Comparison of ENCODE assay signal across 12 cellular contexts in the genomic region with DNA sequence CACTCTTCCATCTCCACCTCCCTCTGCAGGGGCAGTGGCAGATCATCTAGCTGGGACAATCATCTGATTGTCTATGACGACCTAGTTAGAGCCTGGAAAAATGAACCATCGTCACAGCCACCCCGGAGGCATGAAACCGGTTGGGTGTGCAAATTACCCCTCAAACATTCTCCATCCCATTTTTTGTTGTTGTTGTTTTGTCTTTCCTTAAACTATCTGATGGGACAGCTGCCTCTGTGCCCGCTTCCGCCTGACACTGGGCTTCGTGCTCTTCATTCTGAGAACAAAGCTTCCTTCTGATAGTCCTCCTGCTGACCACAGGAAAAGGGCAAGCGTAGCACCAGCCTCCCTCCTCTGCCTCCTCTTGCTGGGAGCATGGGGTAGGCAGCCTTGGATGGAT. TPM values are rescaled to one million over a fixed set of nuclear protein-coding genes. Genes with fewer than 3 reads are reported as not detected.
DNase-seq lines count a peak whose midpoint lies in the region; ATAC-seq and TF ChIP-seq lines count a peak whose summit lies in the region.
"Had no signal": no experiment of that assay in that cellular context is flagged by ENCODE, and none has a peak within 500 bp of the region (broad histone marks: within the 10 kb centered on the region; RNA-seq: fewer than 3 reads in every experiment).

No MANE protein-coding gene starts in this region.

- intact Hi-C loops in tibial artery (cut with DNase I; ENCODE audit: low total_unique reads) = no loop called here

- H2BK5ac ChIP-seq in neuronal stem cell (ENCODE audit: low read length) = no peak overlapping the region

- peak overlapping the region; percentile 21 for H3K23ac ChIP-seq in neuronal stem cell (ENCODE audit: low read depth, low read length, poor library complexity)

- no peak overlapping the region for H2BK120ac ChIP-seq in neuronal stem cell (ENCODE audit: low read depth, low read length)

- peak overlapping the region; percentile 88 for H3K18ac ChIP-seq in neuronal stem cell (ENCODE audit: low read length)

- H3K27ac ChIP-seq in esophagus (ENCODE audit: low read depth in 2 of 2, low read length in 1 of 2) (peak overlapping the region; percentile 67 to 93), neuronal stem cell (replicated peaks; ENCODE audit: low read length) (no peak overlapping the region), tibial artery (peak overlapping the region; percentile 83 to 96)
- H3K27ac ChIP-seq: BLaER1 treated with 17β-estradiol and CSF1 and Interleukin-3, amounts not matched to agents 10 nM and 100 nM had no signal

- peaks cover 63% of the 10 kb centered on the region for H3K4me1 Mint-ChIP-seq in WTC11

- no peaks in the 10 kb centered on the region; the same call in 1 of the 2 replicates for H3K36me3 Mint-ChIP-seq in WTC11

- no peaks in the 10 kb centered on the region for H3K27me3 ChIP-seq in esophagus (ENCODE audit: control insufficient read depth in 1 of 2, insufficient read depth in 2 of 2, low read length in 2 of 2)
- no peaks in the 10 kb centered on the region for H3K27me3 ChIP-seq in neuronal stem cell (ENCODE audit: control insufficient read depth in 3 of 3, insufficient read depth in 3 of 3, low read depth in 1 of 3, low read length in 3 of 3)
- no peaks in the 10 kb centered on the region for H3K27me3 ChIP-seq in tibial artery
- H3K27me3 ChIP-seq: BLaER1 treated with 17β-estradiol and CSF1 and Interleukin-3, amounts not matched to agents 10 nM and 100 nM; left lung had no signal

- H3K14ac ChIP-seq in neuronal stem cell (ENCODE audit: low read length) = no peak overlapping the region

- H3K9me3 Mint-ChIP-seq in WTC11 = no peaks in the 10 kb centered on the region

- POLR2A ChIA-PET in WTC11 (lab: Charles Lee) = no interaction called here

- H2AFZ ChIP-seq in neuronal stem cell (ENCODE audit: low read length) = no peak overlapping the region

- H3K27me3 Mint-ChIP-seq in WTC11 (ENCODE audit: low read depth) = no peaks in the 10 kb centered on the region

- H3K36me3 ChIP-seq in esophagus (ENCODE audit: control insufficient read depth in 2 of 2, insufficient read depth in 2 of 2, low read length in 1 of 2) = peaks cover 0 to 2% of the 10 kb centered on the region in 2 donors
- peaks cover 2 to 43% of the 10 kb centered on the region in 2 donors for H3K36me3 ChIP-seq in neuronal stem cell (replicated peaks in 1 of 2; ENCODE audit: control insufficient read depth in 2 of 2, insufficient read depth in 2 of 2, low read length in 2 of 2)
- no peaks in the 10 kb centered on the region for H3K36me3 ChIP-seq in tibial artery

- H4K8ac ChIP-seq in neuronal stem cell (ENCODE audit: low read depth, low read length) = no peak overlapping the region

- H3K9ac ChIP-seq in neuronal stem cell (ENCODE audit: low read depth, low read length, poor library complexity) = no peak overlapping the region
- H3K9ac ChIP-seq: BLaER1 treated with 17β-estradiol and CSF1 and Interleukin-3, amounts not matched to agents 10 nM and 100 nM had no signal

- peaks cover 17% of the 10 kb centered on the region for H3K79me1 ChIP-seq in neuronal stem cell (ENCODE audit: low read depth, low read length)

- H4K91ac ChIP-seq in neuronal stem cell (ENCODE audit: low read depth, low read length, poor library complexity) = no peak overlapping the region

- H3K27ac Mint-ChIP-seq in WTC11 = peak overlapping the region; percentile 19

- no peak for DNase-seq in WTC11 (ENCODE audit: low spot score)
- DNase-seq in neuronal stem cell (ENCODE audit: low spot score) = no peak
- no peak for DNase-seq in tibial artery
- DNase-seq in NCI-H187 treated with DMSO at 0.1 percent for 48 hours (lab: John Stamatoyannopoulos, UW) = no peak
- DNase-seq: activated CD4-positive, alpha-beta T cell treated with anti-CD3 and anti-CD28 coated beads for 1 hour; left lung; NCI-H2081; stimulated activated CD4-positive, alpha-beta T cell treated with anti-CD3 and anti-CD28 coated beads, Interleukin-1b, Interleukin-23, amount 100 ng/mL, for 48 hours had no signal

- no peak overlapping the region for H3K4me3 ChIP-seq in esophagus (ENCODE audit: low read depth in 1 of 2, low read length in 2 of 2)
- H3K4me3 ChIP-seq in neuronal stem cell (ENCODE audit: low read length in 2 of 2) = no peak overlapping the region
- no peak overlapping the region for H3K4me3 ChIP-seq in tibial artery
- H3K4me3 ChIP-seq: BLaER1 treated with 17β-estradiol and CSF1 and Interleukin-3, amounts not matched to agents 10 nM and 100 nM; left lung had no signal

- peak overlapping the region; percentile 77 for H2BK12ac ChIP-seq in neuronal stem cell (ENCODE audit: low read length)

- TF ChIP-seq CTCF in WTC11 (IDR thresholded peaks at IDR 0.05) (no peak), tibial artery (IDR thresholded peaks at IDR 0.05) (no peak)

- H3K4me1 ChIP-seq in esophagus (ENCODE audit: control insufficient read depth in 2 of 2, insufficient read depth in 2 of 2, low read length in 1 of 2) = peaks cover 42 to 69% of the 10 kb centered on the region in 2 donors
- H3K4me1 ChIP-seq in neuronal stem cell (ENCODE audit: control insufficient read depth in 2 of 2, insufficient read depth in 1 of 2, low read depth in 1 of 2, low read length in 2 of 2) = peaks cover 25 to 46% of the 10 kb centered on the region in 2 donors
- peaks cover 18 to 100% (median 94%) of the 10 kb centered on the region in 4 donors for H3K4me1 ChIP-seq in tibial artery

- ATAC-seq in WTC11 = no peak
- no peak for ATAC-seq in HG03159 (IDR thresholded peaks at IDR 0.05; ENCODE audit: unreplicated experiment)
- no peak for ATAC-seq in HG02678 (IDR thresholded peaks at IDR 0.05; ENCODE audit: unreplicated experiment)

- H3K9me3 ChIP-seq in esophagus (ENCODE audit: control insufficient read depth in 2 of 2, insufficient read depth in 1 of 2, low read depth in 1 of 2, low read length in 1 of 2) (no peaks in the 10 kb centered on the region), neuronal stem cell (replicated peaks in 1 of 2; ENCODE audit: control insufficient read depth in 2 of 2, insufficient read depth in 1 of 2, low read depth in 1 of 2, low read length in 2 of 2) (peaks cover 0 to 1% of the 10 kb centered on the region in 2 donors), tibial artery (no peaks in the 10 kb centered on the region)
- H3K9me3 ChIP-seq: BLaER1 treated with 17β-estradiol and CSF1 and Interleukin-3, amounts not matched to agents 10 nM and 100 nM; left lung had no signal

- no peak overlapping the region for H3K4me2 ChIP-seq in neuronal stem cell (ENCODE audit: insufficient read depth, low read length, poor library complexity, severe bottlenecking)

- H2BK15ac ChIP-seq in neuronal stem cell (ENCODE audit: low read length) = peak overlapping the region; percentile 2

- no peak overlapping the region for H3K4ac ChIP-seq in neuronal stem cell (ENCODE audit: low read length)

- no peak overlapping the region for H3K4me3 Mint-ChIP-seq in WTC11

- peak overlapping the region; percentile 24 for H2AK5ac ChIP-seq in neuronal stem cell (ENCODE audit: low read depth, low read length)

- 69 to 83% methylated on average over 8 of the region's 8 CpGs for WGBS in esophagus, 2 donors
- no CpG with 5 or more reads among the region's 8 CpGs for WGBS in neuronal stem cell (ENCODE audit: extremely low coverage in 2 of 2, insufficient read length in 2 of 2, insufficient replicate concordance in 1 of 2), 2 donors

- CTCF ChIA-PET in WTC11 (lab: Charles Lee) = interaction anchor here (2.3 kb wide), 1 partner anchor 10 kb away, joined by 8 read pairs; no protein-coding TSS in a partner anchor

TF ChIP-seq in WTC11, 78 proteins besides CTCF, POLR2A, EP300 and RAD21 (continues in another document):
- TF ChIP-seq MYBL2 (CRISPR knock-in tag; IDR thresholded peaks at IDR 0.05) (no peak), FOXJ3 (CRISPR knock-in tag; IDR thresholded peaks at IDR 0.05; ENCODE audit: borderline replicate concordance) (no peak)
- TF ChIP-seq, protein P1, sequence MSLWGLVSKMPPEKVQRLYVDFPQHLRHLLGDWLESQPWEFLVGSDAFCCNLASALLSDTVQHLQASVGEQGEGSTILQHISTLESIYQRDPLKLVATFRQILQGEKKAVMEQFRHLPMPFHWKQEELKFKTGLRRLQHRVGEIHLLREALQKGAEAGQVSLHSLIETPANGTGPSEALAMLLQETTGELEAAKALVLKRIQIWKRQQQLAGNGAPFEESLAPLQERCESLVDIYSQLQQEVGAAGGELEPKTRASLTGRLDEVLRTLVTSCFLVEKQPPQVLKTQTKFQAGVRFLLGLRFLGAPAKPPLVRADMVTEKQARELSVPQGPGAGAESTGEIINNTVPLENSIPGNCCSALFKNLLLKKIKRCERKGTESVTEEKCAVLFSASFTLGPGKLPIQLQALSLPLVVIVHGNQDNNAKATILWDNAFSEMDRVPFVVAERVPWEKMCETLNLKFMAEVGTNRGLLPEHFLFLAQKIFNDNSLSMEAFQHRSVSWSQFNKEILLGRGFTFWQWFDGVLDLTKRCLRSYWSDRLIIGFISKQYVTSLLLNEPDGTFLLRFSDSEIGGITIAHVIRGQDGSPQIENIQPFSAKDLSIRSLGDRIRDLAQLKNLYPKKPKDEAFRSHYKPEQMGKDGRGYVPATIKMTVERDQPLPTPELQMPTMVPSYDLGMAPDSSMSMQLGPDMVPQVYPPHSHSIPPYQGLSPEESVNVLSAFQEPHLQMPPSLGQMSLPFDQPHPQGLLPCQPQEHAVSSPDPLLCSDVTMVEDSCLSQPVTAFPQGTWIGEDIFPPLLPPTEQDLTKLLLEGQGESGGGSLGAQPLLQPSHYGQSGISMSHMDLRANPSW (CRISPR knock-in tag; conservative IDR thresholded peaks at IDR 0.05; ENCODE audit: low read depth) = no peak
- TF ChIP-seq, protein P2, sequence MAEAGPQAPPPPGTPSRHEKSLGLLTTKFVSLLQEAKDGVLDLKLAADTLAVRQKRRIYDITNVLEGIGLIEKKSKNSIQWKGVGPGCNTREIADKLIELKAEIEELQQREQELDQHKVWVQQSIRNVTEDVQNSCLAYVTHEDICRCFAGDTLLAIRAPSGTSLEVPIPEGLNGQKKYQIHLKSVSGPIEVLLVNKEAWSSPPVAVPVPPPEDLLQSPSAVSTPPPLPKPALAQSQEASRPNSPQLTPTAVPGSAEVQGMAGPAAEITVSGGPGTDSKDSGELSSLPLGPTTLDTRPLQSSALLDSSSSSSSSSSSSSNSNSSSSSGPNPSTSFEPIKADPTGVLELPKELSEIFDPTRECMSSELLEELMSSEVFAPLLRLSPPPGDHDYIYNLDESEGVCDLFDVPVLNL (CRISPR knock-in tag; IDR thresholded peaks at IDR 0.05; ENCODE audit: borderline replicate concordance, low read depth) = no peak

RNA-seq across cellular contexts. Expression of a gene that starts 7.0 kb away (rescaled TPM):
- 58.1 to 69.9 TPM (median 61.5 TPM) in 3 replicates for total RNA-seq in WTC11 (2021)
- 10 to 100 TPM; 29.9 to 37.3 TPM for polyA plus RNA-seq in esophagus
- 27.1 TPM for polyA plus RNA-seq in neuronal stem cell (2013, experiment 1 of 2)
- polyA plus RNA-seq in neuronal stem cell (2013, experiment 2 of 2) = 25.9 TPM

RNA-seq across cellular contexts. Expression of a gene that starts 51.4 kb away (rescaled TPM):
- total RNA-seq in WTC11 (2021) = 2,564 to 2,814 TPM (median 2,812 TPM) in 3 replicates
- 1,000 to 10,000 TPM; 2,283 to 4,187 TPM for polyA plus RNA-seq in esophagus
- polyA plus RNA-seq in neuronal stem cell (2013, experiment 1 of 2) = 5,106 TPM
- 5,095 TPM for polyA plus RNA-seq in neuronal stem cell (2013, experiment 2 of 2)
